Comparison of ENCODE assay signal across 1 cellular context in the genomic region with DNA sequence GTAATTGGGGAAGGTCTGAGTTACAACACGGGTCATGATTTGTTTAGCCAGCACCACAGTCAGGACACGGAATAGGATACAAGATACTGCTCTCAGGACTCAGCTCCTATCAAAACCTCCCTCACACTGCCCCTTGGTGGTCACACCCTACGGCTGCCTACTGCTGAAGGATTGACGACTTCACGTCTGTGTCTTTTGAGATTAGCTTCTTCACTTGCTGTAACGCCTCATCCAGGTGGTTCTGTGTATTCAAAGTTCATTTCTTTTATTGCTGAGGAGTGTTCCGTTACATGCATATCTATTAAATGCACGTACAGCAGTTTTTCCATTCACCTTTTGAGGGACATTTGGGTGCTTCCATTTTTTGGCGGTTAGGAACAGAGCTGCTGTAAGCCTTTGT.
TF ChIP-seq lines count a peak whose summit lies in the region.

No MANE protein-coding gene starts in this region.

TF ChIP-seq in WTC11, 78 proteins besides CTCF, POLR2A, EP300 and RAD21 (continued from another document):
- TF ChIP-seq E2F4 (CRISPR knock-in tag; IDR thresholded peaks at IDR 0.05; ENCODE audit: borderline replicate concordance, low read depth) (no peak), ZNF219 (CRISPR knock-in tag; IDR thresholded peaks at IDR 0.05; ENCODE audit: borderline replicate concordance) (no peak), TP53 (CRISPR knock-in tag; IDR thresholded peaks at IDR 0.05) (no peak), TEAD1 (CRISPR knock-in tag; IDR thresholded peaks at IDR 0.05) (no peak), OVOL2 (CRISPR knock-in tag; IDR thresholded peaks at IDR 0.05; ENCODE audit: borderline replicate concordance) (no peak), IRF2 (CRISPR knock-in tag; IDR thresholded peaks at IDR 0.05; ENCODE audit: borderline replicate concordance, low read depth) (no peak), KAT7 (CRISPR knock-in tag; IDR thresholded peaks at IDR 0.05; ENCODE audit: borderline replicate concordance) (no peak)
- TF ChIP-seq, protein P1, sequence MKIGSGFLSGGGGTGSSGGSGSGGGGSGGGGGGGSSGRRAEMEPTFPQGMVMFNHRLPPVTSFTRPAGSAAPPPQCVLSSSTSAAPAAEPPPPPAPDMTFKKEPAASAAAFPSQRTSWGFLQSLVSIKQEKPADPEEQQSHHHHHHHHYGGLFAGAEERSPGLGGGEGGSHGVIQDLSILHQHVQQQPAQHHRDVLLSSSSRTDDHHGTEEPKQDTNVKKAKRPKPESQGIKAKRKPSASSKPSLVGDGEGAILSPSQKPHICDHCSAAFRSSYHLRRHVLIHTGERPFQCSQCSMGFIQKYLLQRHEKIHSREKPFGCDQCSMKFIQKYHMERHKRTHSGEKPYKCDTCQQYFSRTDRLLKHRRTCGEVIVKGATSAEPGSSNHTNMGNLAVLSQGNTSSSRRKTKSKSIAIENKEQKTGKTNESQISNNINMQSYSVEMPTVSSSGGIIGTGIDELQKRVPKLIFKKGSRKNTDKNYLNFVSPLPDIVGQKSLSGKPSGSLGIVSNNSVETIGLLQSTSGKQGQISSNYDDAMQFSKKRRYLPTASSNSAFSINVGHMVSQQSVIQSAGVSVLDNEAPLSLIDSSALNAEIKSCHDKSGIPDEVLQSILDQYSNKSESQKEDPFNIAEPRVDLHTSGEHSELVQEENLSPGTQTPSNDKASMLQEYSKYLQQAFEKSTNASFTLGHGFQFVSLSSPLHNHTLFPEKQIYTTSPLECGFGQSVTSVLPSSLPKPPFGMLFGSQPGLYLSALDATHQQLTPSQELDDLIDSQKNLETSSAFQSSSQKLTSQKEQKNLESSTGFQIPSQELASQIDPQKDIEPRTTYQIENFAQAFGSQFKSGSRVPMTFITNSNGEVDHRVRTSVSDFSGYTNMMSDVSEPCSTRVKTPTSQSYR (CRISPR knock-in tag; IDR thresholded peaks at IDR 0.05): no peak
- TF ChIP-seq, protein P2, sequence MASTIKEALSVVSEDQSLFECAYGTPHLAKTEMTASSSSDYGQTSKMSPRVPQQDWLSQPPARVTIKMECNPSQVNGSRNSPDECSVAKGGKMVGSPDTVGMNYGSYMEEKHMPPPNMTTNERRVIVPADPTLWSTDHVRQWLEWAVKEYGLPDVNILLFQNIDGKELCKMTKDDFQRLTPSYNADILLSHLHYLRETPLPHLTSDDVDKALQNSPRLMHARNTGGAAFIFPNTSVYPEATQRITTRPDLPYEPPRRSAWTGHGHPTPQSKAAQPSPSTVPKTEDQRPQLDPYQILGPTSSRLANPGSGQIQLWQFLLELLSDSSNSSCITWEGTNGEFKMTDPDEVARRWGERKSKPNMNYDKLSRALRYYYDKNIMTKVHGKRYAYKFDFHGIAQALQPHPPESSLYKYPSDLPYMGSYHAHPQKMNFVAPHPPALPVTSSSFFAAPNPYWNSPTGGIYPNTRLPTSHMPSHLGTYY (CRISPR knock-in tag; IDR thresholded peaks at IDR 0.05): no peak
- TF ChIP-seq, protein P3, sequence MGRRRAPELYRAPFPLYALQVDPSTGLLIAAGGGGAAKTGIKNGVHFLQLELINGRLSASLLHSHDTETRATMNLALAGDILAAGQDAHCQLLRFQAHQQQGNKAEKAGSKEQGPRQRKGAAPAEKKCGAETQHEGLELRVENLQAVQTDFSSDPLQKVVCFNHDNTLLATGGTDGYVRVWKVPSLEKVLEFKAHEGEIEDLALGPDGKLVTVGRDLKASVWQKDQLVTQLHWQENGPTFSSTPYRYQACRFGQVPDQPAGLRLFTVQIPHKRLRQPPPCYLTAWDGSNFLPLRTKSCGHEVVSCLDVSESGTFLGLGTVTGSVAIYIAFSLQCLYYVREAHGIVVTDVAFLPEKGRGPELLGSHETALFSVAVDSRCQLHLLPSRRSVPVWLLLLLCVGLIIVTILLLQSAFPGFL (CRISPR knock-in tag; IDR thresholded peaks at IDR 0.05; ENCODE audit: borderline replicate concordance): no peak
